In the genomic region with DNA sequence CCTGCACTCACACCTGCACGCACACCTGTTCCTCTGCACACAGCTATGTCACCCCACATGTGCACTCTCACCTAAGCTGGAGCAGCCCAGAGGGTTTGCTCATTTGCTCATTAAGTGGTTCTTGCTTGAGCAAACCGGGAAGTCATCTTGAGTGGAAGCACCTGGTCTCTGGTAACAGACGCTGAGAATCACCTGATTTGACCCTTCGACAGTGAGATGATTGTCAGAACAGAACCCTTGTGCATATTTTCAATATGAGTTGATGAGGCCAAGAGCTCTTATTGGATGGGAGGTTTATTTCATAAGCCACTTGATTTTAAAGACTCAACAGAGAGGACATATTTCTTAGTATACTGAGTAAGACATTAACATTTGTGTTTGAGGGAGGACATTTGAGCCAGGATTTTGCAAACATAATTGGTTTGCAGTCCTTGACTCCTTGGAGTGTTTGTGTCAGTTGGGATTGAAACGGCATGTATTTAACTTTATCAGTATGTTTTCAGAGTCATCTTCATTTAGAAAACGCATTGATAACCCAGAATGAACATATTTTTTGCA, we compare ENCODE assay signal across 9 cellular contexts. TPM values are rescaled to one million over a fixed set of nuclear protein-coding genes. Genes with fewer than 3 reads are reported as not detected.
DNase-seq lines count a peak whose midpoint lies in the region; ATAC-seq and TF ChIP-seq lines count a peak whose summit lies in the region.
"Had no signal": no experiment of that assay in that cellular context is flagged by ENCODE, and none has a peak within 500 bp of the region (broad histone marks: within the 10 kb centered on the region; RNA-seq: fewer than 3 reads in every experiment).

No MANE protein-coding gene starts in this region.

- intact Hi-C loops in posterior vena cava (cut with DNase I) (no loop called here), stomach (cut with DNase I; ENCODE audit: low total_unique reads) (no loop called here)

- H3K4me1 ChIP-seq in stomach: peaks cover 0 to 22% (median 11%) of the 10 kb centered on the region in 4 donors

- CTCF ChIA-PET in WTC11 (lab: Charles Lee): interaction anchor here (0.6 kb wide), 1 partner anchor 15 kb away, joined by 3 read pairs; no protein-coding TSS in a partner anchor

- peak in 2 of 3 experiments; percentile 70 to 96 for DNase-seq in NCI-H1417 (lab: John Stamatoyannopoulos, UW)
- no peak for DNase-seq in NCI-H1417 treated with DMSO at 0.1 percent for 48 hours (lab: John Stamatoyannopoulos, UW)
- peak; percentile 98 for DNase-seq in NCI-H2029 treated with DMSO at 0.1 percent for 48 hours (lab: John Stamatoyannopoulos, UW)
- DNase-seq in WTC11 (ENCODE audit: low spot score): no peak
- DNase-seq in posterior vena cava (ENCODE audit: low spot score): peak; percentile 36
- no peak for DNase-seq in stomach

- H3K4me1 Mint-ChIP-seq in WTC11: no peaks in the 10 kb centered on the region

- H3K27ac ChIP-seq in stomach: no peak overlapping the region

- H3K4me3 Mint-ChIP-seq in WTC11: no peak overlapping the region
- H3K4me3 Mint-ChIP-seq: neural crest cell had no signal

- 52 to 61% (median 59%) methylated on average over 6 of the region's 6 CpGs for WGBS in stomach, 5 donors

- TF ChIP-seq CTCF in WTC11 (IDR thresholded peaks at IDR 0.05) (no peak), stomach (IDR thresholded peaks at IDR 0.05) (no peak)

- 0 out of 2 replicates have a peak overlapping the region, but pooled peaks have one; percentile 8 for H3K27ac Mint-ChIP-seq in WTC11

- peaks cover 7% of the 10 kb centered on the region; the same call in 1 of the 2 replicates for H3K9me3 Mint-ChIP-seq in WTC11
- H3K9me3 Mint-ChIP-seq: neural crest cell had no signal

- no peak for TF ChIP-seq POLR2A in stomach (IDR thresholded peaks at IDR 0.05)

- H3K27me3 Mint-ChIP-seq in WTC11 (ENCODE audit: low read depth): no peaks in the 10 kb centered on the region

- H3K4me3 ChIP-seq in stomach: no peak overlapping the region

- POLR2A ChIA-PET in WTC11 (lab: Charles Lee): no interaction called here

- H3K9me3 ChIP-seq in stomach: no peaks in the 10 kb centered on the region

- H3K36me3 Mint-ChIP-seq in WTC11: no peaks in the 10 kb centered on the region

- ATAC-seq in WTC11: no peak
- no peak for ATAC-seq in HG03045 (IDR thresholded peaks at IDR 0.05; ENCODE audit: unreplicated experiment)
- no peak for ATAC-seq in GM18873 (IDR thresholded peaks at IDR 0.05; ENCODE audit: low FRiP score, unreplicated experiment)

- TF ChIP-seq EP300 in stomach (IDR thresholded peaks at IDR 0.05): no peak

- H3K36me3 ChIP-seq in stomach: no peaks in the 10 kb centered on the region

- H3K27me3 ChIP-seq in stomach: peaks cover 0 to 18% (median 0%) of the 10 kb centered on the region in 3 donors

TF ChIP-seq in WTC11, 78 proteins besides CTCF, POLR2A, EP300 and RAD21:
- TF ChIP-seq CREM (CRISPR knock-in tag; IDR thresholded peaks at IDR 0.05): no peak
- TF ChIP-seq, protein P1, sequence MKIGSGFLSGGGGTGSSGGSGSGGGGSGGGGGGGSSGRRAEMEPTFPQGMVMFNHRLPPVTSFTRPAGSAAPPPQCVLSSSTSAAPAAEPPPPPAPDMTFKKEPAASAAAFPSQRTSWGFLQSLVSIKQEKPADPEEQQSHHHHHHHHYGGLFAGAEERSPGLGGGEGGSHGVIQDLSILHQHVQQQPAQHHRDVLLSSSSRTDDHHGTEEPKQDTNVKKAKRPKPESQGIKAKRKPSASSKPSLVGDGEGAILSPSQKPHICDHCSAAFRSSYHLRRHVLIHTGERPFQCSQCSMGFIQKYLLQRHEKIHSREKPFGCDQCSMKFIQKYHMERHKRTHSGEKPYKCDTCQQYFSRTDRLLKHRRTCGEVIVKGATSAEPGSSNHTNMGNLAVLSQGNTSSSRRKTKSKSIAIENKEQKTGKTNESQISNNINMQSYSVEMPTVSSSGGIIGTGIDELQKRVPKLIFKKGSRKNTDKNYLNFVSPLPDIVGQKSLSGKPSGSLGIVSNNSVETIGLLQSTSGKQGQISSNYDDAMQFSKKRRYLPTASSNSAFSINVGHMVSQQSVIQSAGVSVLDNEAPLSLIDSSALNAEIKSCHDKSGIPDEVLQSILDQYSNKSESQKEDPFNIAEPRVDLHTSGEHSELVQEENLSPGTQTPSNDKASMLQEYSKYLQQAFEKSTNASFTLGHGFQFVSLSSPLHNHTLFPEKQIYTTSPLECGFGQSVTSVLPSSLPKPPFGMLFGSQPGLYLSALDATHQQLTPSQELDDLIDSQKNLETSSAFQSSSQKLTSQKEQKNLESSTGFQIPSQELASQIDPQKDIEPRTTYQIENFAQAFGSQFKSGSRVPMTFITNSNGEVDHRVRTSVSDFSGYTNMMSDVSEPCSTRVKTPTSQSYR (CRISPR knock-in tag; IDR thresholded peaks at IDR 0.05): no peak
- TF ChIP-seq NFYB (CRISPR knock-in tag; conservative IDR thresholded peaks at IDR 0.05; ENCODE audit: low read depth): no peak
- TF ChIP-seq RELA (CRISPR knock-in tag; IDR thresholded peaks at IDR 0.05; ENCODE audit: borderline replicate concordance): no peak
- TF ChIP-seq, protein P2, sequence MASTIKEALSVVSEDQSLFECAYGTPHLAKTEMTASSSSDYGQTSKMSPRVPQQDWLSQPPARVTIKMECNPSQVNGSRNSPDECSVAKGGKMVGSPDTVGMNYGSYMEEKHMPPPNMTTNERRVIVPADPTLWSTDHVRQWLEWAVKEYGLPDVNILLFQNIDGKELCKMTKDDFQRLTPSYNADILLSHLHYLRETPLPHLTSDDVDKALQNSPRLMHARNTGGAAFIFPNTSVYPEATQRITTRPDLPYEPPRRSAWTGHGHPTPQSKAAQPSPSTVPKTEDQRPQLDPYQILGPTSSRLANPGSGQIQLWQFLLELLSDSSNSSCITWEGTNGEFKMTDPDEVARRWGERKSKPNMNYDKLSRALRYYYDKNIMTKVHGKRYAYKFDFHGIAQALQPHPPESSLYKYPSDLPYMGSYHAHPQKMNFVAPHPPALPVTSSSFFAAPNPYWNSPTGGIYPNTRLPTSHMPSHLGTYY (CRISPR knock-in tag; IDR thresholded peaks at IDR 0.05): no peak
- TF ChIP-seq, protein P3, sequence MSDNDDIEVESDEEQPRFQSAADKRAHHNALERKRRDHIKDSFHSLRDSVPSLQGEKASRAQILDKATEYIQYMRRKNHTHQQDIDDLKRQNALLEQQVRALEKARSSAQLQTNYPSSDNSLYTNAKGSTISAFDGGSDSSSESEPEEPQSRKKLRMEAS (CRISPR knock-in tag; IDR thresholded peaks at IDR 0.05): no peak
- TF ChIP-seq, protein P4, sequence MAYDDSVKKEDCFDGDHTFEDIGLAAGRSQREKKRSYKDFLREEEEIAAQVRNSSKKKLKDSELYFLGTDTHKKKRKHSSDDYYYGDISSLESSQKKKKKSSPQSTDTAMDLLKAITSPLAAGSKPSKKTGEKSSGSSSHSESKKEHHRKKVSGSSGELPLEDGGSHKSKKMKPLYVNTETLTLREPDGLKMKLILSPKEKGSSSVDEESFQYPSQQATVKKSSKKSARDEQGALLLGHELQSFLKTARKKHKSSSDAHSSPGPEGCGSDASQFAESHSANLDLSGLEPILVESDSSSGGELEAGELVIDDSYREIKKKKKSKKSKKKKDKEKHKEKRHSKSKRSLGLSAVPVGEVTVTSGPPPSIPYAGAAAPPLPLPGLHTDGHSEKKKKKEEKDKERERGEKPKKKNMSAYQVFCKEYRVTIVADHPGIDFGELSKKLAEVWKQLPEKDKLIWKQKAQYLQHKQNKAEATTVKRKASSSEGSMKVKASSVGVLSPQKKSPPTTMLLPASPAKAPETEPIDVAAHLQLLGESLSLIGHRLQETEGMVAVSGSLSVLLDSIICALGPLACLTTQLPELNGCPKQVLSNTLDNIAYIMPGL (CRISPR knock-in tag; IDR thresholded peaks at IDR 0.05): no peak
- TF ChIP-seq, protein P5, sequence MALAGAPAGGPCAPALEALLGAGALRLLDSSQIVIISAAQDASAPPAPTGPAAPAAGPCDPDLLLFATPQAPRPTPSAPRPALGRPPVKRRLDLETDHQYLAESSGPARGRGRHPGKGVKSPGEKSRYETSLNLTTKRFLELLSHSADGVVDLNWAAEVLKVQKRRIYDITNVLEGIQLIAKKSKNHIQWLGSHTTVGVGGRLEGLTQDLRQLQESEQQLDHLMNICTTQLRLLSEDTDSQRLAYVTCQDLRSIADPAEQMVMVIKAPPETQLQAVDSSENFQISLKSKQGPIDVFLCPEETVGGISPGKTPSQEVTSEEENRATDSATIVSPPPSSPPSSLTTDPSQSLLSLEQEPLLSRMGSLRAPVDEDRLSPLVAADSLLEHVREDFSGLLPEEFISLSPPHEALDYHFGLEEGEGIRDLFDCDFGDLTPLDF (CRISPR knock-in tag; IDR thresholded peaks at IDR 0.05): no peak
- TF ChIP-seq ETV6 (CRISPR knock-in tag; IDR thresholded peaks at IDR 0.05): no peak
- no peak for TF ChIP-seq SMAD4 (CRISPR knock-in tag; IDR thresholded peaks at IDR 0.05)
- no peak for TF ChIP-seq MXD4 (CRISPR knock-in tag; IDR thresholded peaks at IDR 0.05; ENCODE audit: borderline replicate concordance)
- no peak for TF ChIP-seq PRRX2 (CRISPR knock-in tag; IDR thresholded peaks at IDR 0.05)
- TF ChIP-seq, protein P6, sequence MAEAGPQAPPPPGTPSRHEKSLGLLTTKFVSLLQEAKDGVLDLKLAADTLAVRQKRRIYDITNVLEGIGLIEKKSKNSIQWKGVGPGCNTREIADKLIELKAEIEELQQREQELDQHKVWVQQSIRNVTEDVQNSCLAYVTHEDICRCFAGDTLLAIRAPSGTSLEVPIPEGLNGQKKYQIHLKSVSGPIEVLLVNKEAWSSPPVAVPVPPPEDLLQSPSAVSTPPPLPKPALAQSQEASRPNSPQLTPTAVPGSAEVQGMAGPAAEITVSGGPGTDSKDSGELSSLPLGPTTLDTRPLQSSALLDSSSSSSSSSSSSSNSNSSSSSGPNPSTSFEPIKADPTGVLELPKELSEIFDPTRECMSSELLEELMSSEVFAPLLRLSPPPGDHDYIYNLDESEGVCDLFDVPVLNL (CRISPR knock-in tag; IDR thresholded peaks at IDR 0.05; ENCODE audit: borderline replicate concordance, low read depth): no peak

RNA-seq across cellular contexts. Expression of a gene that starts 22.1 kb away (rescaled TPM):
- total RNA-seq in WTC11 (2021) (206 to 215 TPM (median 210 TPM) in 3 replicates), posterior vena cava (10 to 100 TPM; 30.8 to 36.9 TPM), stomach (100 to 1,000 TPM in 1 of 5 donors, 10 to 100 TPM in 4; 13.4 to 229 (median 17.4) TPM)
- polyA plus RNA-seq in stomach: 10 to 100 TPM in 2 of 3 donors, 1 to 10 TPM in 1; 5.2 to 11.8 (median 11.6) TPM

Comparison
In these comparisons a context has a peak if more than half of its experiments do, and no peak if none do; other contexts are left out.
1. DNase-seq: peak in NCI-H1417 (2 of 3), NCI-H2029 treated with DMSO at 0.1 percent for 48 hours (single experiment) and posterior vena cava (single experiment); none in NCI-H1417 treated with DMSO at 0.1 percent for 48 hours (single experiment), WTC11 (single experiment) and stomach (single experiment).